7 cellular contexts compared by ENCODE assay signal in genomic region chr1:181128592-181129497, GRCh38. TPM values are rescaled to one million over a fixed set of nuclear protein-coding genes. Genes with fewer than 3 reads are reported as not detected.
A peak's percentile ranks its signal among the peaks of the same experiment; 100 is the strongest.
DNase-seq lines count a peak whose midpoint lies in the region; ATAC-seq lines count a peak whose summit lies in the region.

No MANE protein-coding gene starts in this region.

- ATAC-seq in GM18909 (IDR thresholded peaks at IDR 0.05; ENCODE audit: poor library complexity, unreplicated experiment), result peak; percentile 53
- peak; percentile 32 for ATAC-seq in HG02884 (IDR thresholded peaks at IDR 0.05; ENCODE audit: unreplicated experiment)

- DNase-seq in NCI-H345 treated with DMSO at 0.1 percent for 48 hours (lab: John Stamatoyannopoulos, UW; ENCODE audit: unreplicated experiment) (peak; percentile 15), ecto neural progenitor cell (ENCODE audit: low spot score) (peak; percentile 79), retina (peak; percentile 87), mucosa of gallbladder (ENCODE audit: low spot score) (no peak), NCI-H526 treated with DMSO at 0.1 percent for 48 hours (lab: John Stamatoyannopoulos, UW) (no peak)

RNA-seq across cellular contexts. Expression of gene IER5, which starts 40.3 kb away (rescaled TPM):
- 13.9 TPM for total RNA-seq in mucosa of gallbladder

Comparison
In these comparisons a context has a peak if more than half of its experiments do, and no peak if none do; other contexts are left out.
1. DNase-seq: peak in NCI-H345 treated with DMSO at 0.1 percent for 48 hours (single experiment), ecto neural progenitor cell (single experiment) and retina (single experiment); none in mucosa of gallbladder (single experiment) and NCI-H526 treated with DMSO at 0.1 percent for 48 hours (single experiment).